Comparison of ENCODE assay signal across 1 cellular context in genomic region chr6:28896505-28897392, GRCh38.
TF ChIP-seq lines count a peak whose summit lies in the region.

No MANE protein-coding gene starts in this region.

TF ChIP-seq in GM12878, 131 proteins besides CTCF, POLR2A, EP300 and RAD21 (continued from another document and continues in another):
- TF ChIP-seq CEBPZ (IDR thresholded peaks at IDR 0.05; ENCODE audit: low read depth, low read length) (no peak), GATAD2B (conservative IDR thresholded peaks at IDR 0.05; ENCODE audit: low read depth) (peak; percentile 64; the same call in 1 of the 2 replicates), MLLT1 (IDR thresholded peaks at IDR 0.05) (0 out of 2 replicates have a peak, but pooled peaks have one; percentile 13), KAT2A (conservative IDR thresholded peaks at IDR 0.05; ENCODE audit: control insufficient read depth, low read depth, low read length) (no peak), BMI1 (IDR thresholded peaks at IDR 0.05; ENCODE audit: borderline replicate concordance) (no peak), ATF2 (IDR thresholded peaks at IDR 0.05; ENCODE audit: low read length) (no peak; the same call in 1 of the 2 replicates), EED (IDR thresholded peaks at IDR 0.05; ENCODE audit: low read depth) (peak; percentile 68), IKZF2 (IDR thresholded peaks at IDR 0.05) (peak; percentile 18 to 72; a peak in 3 of 4 replicates), RELB (IDR thresholded peaks at IDR 0.05; ENCODE audit: low read depth) (peak; percentile 46; the same call in 1 of the 2 replicates), TAF1 (IDR thresholded peaks at IDR 0.05; ENCODE audit: borderline replicate concordance, low read depth, low read length) (no peak), IRF3 (IDR thresholded peaks at IDR 0.05) (no peak), E4F1 (IDR thresholded peaks at IDR 0.05; ENCODE audit: borderline replicate concordance, partially characterized antibody) (no peak), CBFB (IDR thresholded peaks at IDR 0.05; ENCODE audit: low read depth) (no peak), CHD2 (IDR thresholded peaks at IDR 0.05; ENCODE audit: borderline replicate concordance, low read depth, low read length) (no peak), MYB (IDR thresholded peaks at IDR 0.05; ENCODE audit: borderline replicate concordance, low read depth, low read length) (no peak), SREBF2 (IDR thresholded peaks at IDR 0.05; ENCODE audit: low read length) (no peak), ZSCAN29 (IDR thresholded peaks at IDR 0.05) (peak; percentile 85), PAX5 (IDR thresholded peaks at IDR 0.05; ENCODE audit: borderline replicate concordance, low read depth, low read length) (no peak), MTA2 (IDR thresholded peaks at IDR 0.05; ENCODE audit: low read depth) (no peak), NR2C1 (IDR thresholded peaks at IDR 0.05) (no peak), BCL3 (IDR thresholded peaks at IDR 0.05; ENCODE audit: borderline replicate concordance, insufficient read depth, low read depth, low read length, poor library complexity, severe bottlenecking) (no peak), HDAC6 (IDR thresholded peaks at IDR 0.05; ENCODE audit: unreplicated experiment) (no peak), SIX5 (IDR thresholded peaks at IDR 0.05; ENCODE audit: low read depth, low read length, severe bottlenecking) (no peak), MYC (IDR thresholded peaks at IDR 0.05; ENCODE audit: insufficient read depth, insufficient read length, insufficient replicate concordance, low read length, severe bottlenecking) (no peak), TBL1XR1 (IDR thresholded peaks at IDR 0.05; ENCODE audit: low read depth, low read length) (no peak), HSF1 (IDR thresholded peaks at IDR 0.05; ENCODE audit: low read depth, low read length) (no peak), E2F8 (IDR thresholded peaks at IDR 0.05; ENCODE audit: low read depth, partially characterized antibody) (no peak), GABPA (IDR thresholded peaks at IDR 0.05; ENCODE audit: low read depth) (no peak), IRF4 (IDR thresholded peaks at IDR 0.05; ENCODE audit: low read depth, low read length) (no peak), ZBED1 (IDR thresholded peaks at IDR 0.05; ENCODE audit: borderline replicate concordance) (no peak), NFIC (IDR thresholded peaks at IDR 0.05; ENCODE audit: low read depth, low read length) (no peak), EGR1 (IDR thresholded peaks at IDR 0.05; ENCODE audit: borderline replicate concordance in 1 of 2, low read depth in 2 of 2, low read length in 2 of 2) (no peak), MEF2B (IDR thresholded peaks at IDR 0.05; ENCODE audit: partially characterized antibody, poor library complexity, severe bottlenecking) (no peak), POLR2AphosphoS5 (IDR thresholded peaks at IDR 0.05; ENCODE audit: low read length) (no peak; the same call in 1 of the 2 replicates), ATF7 (IDR thresholded peaks at IDR 0.05; ENCODE audit: low read depth) (no peak), ESRRA (IDR thresholded peaks at IDR 0.05; ENCODE audit: low read length) (no peak), RBBP5 (conservative IDR thresholded peaks at IDR 0.05) (no peak; the same call in 1 of the 2 replicates), MXI1 (IDR thresholded peaks at IDR 0.05; ENCODE audit: low read depth, low read length) (0 out of 2 replicates have a peak, but pooled peaks have one; percentile 38), SREBF1 (IDR thresholded peaks at IDR 0.05; ENCODE audit: low read length) (0 out of 2 replicates have a peak, but pooled peaks have one; percentile 9), NBN (IDR thresholded peaks at IDR 0.05) (no peak), FOXK2 (IDR thresholded peaks at IDR 0.05) (no peak), TCF3 (IDR thresholded peaks at IDR 0.05; ENCODE audit: borderline replicate concordance, insufficient read depth, low read depth, low read length) (no peak), NR2C2 (IDR thresholded peaks at IDR 0.05; ENCODE audit: borderline replicate concordance, control insufficient read depth, insufficient read length, low read depth) (no peak), CBX5 (IDR thresholded peaks at IDR 0.05; ENCODE audit: low read depth) (no peak), YY1 (IDR thresholded peaks at IDR 0.05; ENCODE audit: low read depth, low read length) (peak; percentile 73; the same call in 1 of the 2 replicates), ZNF207 (IDR thresholded peaks at IDR 0.05; ENCODE audit: borderline replicate concordance) (no peak; the same call in 1 of the 2 replicates), LARP7 (IDR thresholded peaks at IDR 0.05) (0 out of 2 replicates have a peak, but pooled peaks have one; percentile 32), ATF3 (IDR thresholded peaks at IDR 0.05; ENCODE audit: borderline replicate concordance, extremely low read depth, low read depth, low read length) (no peak), SMAD5 (IDR thresholded peaks at IDR 0.05; ENCODE audit: low read depth) (no peak)
